Comparison of ENCODE assay signal across 11 cellular contexts in the genomic region with DNA sequence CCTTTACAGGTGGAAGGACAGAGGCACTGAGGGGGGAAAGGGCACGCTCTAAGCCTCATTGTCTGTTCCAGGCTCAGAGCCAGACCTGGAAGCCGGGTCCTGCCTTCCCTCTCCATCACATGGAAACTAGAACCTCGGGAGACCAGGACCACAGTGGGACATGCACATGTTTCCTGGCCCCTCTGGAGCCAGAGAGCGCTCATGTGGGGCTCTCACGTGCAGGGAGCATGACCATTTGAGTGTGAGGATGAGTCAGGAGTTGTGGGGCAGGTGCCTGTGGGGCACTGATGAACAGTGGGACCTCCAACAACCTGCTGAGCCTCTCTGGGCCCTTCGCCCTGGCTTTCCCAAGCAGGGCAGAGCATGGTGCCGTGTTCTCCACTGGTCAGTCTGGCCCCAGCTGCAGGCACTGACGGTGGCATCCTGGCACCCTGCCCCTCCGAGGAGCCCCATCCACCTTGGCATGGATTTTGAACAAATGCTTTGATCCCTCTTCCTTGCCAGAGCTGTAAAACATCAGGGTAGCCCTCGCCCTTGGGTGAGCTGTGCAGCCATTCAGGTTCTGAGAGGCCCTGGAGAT.
"Had no signal": no experiment of that assay in that cellular context is flagged by ENCODE, and none has a peak within 500 bp of the region (broad histone marks: within the 10 kb centered on the region; RNA-seq: fewer than 3 reads in every experiment).

No MANE protein-coding gene starts in this region.

- H3K4me1 Mint-ChIP-seq: nephron progenitor cell had no signal

- H3K27ac Mint-ChIP-seq: activated T-cell treated with anti-CD3 and anti-CD28 coated beads, Interleukin-2, amount 50 U/mL, for 72 hours; nephron progenitor cell had no signal

- H3K27ac ChIP-seq: adrenal gland, body of pancreas, testis, vagina had no signal

- DNase-seq: cortex of kidney, left cardiac atrium had no signal

- ATAC-seq: body of pancreas, sciatic nerve had no signal

- H3K4me3 ChIP-seq: adrenal gland, body of pancreas, lung, testis, vagina had no signal

- H3K27me3 ChIP-seq: adrenal gland, body of pancreas, testis, vagina had no signal

- H3K9me3 ChIP-seq: adrenal gland, body of pancreas, testis, vagina had no signal

- H3K4me3 Mint-ChIP-seq: activated T-cell treated with anti-CD3 and anti-CD28 coated beads, Interleukin-2, amount 50 U/mL, for 72 hours; nephron progenitor cell had no signal

- H3K36me3 ChIP-seq: adrenal gland, vagina had no signal

- FAIRE-seq: TTC549 had no signal

- H3K4me1 ChIP-seq: body of pancreas, testis had no signal

- H3K9me3 Mint-ChIP-seq: activated T-cell treated with anti-CD3 and anti-CD28 coated beads, Interleukin-2, amount 50 U/mL, for 72 hours; nephron progenitor cell had no signal
